1 cellular context compared by ENCODE assay signal in the genomic region with DNA sequence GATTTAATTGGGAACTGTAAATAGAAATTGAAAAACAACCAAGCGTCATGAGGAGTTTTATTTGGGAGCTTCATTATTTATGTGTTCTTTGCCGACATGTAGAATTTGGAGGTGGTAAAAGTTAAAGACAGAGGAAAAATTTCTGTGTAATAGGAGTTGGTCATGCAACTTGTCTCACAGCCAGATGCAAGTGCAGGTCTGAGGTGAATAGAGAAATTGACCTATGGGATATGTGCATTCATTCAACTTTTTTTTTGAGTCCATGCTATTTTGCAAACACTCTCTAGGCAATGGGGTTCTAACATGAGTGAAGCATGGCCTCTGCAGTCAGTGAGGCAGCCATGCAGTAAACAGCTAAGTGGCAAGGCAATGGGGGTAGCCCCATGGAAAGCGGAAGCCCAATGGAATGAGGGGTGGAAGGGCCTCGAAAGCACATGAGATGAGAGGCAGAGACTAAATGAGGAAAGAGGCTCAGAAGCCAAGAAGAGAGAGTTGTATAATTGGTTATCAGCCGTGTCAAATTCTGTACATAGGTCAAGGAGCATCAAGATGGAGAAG.
TF ChIP-seq lines count a peak whose summit lies in the region.

No MANE protein-coding gene starts in this region.

TF ChIP-seq in IMR-90, 13 proteins besides CTCF, POLR2A, EP300 and RAD21:
- TF ChIP-seq RFX5 (IDR thresholded peaks at IDR 0.05; ENCODE audit: low read depth, low read length) (no peak), SMC3 (IDR thresholded peaks at IDR 0.05; ENCODE audit: low read depth, low read length) (no peak), MAZ (IDR thresholded peaks at IDR 0.05; ENCODE audit: borderline replicate concordance, low read depth, low read length) (no peak)
- TF ChIP-seq, protein P1, sequence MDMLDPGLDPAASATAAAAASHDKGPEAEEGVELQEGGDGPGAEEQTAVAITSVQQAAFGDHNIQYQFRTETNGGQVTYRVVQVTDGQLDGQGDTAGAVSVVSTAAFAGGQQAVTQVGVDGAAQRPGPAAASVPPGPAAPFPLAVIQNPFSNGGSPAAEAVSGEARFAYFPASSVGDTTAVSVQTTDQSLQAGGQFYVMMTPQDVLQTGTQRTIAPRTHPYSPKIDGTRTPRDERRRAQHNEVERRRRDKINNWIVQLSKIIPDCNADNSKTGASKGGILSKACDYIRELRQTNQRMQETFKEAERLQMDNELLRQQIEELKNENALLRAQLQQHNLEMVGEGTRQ (IDR thresholded peaks at IDR 0.05; ENCODE audit: low read depth, low read length), result no peak
TF ChIP-seq in IMR-90: peak in this region for 0.
